ENCODE assay signal across 9 cellular contexts in the genomic region with DNA sequence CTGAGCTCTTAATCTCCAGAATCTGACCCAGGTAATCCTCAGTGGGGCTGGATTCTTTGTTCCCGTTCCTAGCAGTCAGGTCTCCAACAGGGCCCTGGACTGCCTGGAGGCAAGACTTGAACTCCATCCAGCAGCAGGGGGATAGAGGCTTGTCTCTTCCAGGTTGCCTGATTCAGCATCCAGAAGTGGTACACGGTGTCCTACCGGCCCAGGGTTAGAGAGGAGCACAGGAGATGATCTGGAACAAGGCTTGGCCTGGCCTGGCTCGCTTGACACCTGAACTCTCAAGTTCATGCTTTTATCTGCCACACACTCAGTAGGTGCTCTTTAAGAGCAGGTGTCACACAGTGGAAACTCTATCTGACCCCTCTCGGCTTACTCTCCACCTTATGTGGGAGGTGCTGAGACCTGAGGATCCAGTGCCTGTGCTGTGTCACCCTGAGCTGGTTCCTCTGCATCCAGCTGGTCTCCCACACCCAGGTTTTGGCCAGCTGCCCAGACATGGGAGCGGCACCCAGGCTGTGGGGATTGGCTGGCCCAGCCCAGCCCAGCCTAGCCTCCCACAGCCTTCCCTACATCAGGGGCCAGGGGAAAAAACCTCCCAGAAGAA. TPM values are rescaled to one million over a fixed set of nuclear protein-coding genes. Genes with fewer than 3 reads are reported as not detected.
DNase-seq lines count a peak whose midpoint lies in the region; FAIRE-seq and TF ChIP-seq lines count a peak whose summit lies in the region.
"Had no signal": no experiment of that assay in that cellular context is flagged by ENCODE, and none has a peak within 500 bp of the region (broad histone marks: within the 10 kb centered on the region; RNA-seq: fewer than 3 reads in every experiment).

A gene with protein sequence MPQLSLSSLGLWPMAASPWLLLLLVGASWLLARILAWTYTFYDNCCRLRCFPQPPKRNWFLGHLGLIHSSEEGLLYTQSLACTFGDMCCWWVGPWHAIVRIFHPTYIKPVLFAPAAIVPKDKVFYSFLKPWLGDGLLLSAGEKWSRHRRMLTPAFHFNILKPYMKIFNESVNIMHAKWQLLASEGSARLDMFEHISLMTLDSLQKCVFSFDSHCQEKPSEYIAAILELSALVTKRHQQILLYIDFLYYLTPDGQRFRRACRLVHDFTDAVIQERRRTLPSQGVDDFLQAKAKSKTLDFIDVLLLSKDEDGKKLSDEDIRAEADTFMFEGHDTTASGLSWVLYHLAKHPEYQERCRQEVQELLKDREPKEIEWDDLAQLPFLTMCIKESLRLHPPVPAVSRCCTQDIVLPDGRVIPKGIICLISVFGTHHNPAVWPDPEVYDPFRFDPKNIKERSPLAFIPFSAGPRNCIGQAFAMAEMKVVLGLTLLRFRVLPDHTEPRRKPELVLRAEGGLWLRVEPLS (plus strand): TSS at position 604 of the 610 bp plus-strand sequence. CDS start 519 bp downstream, outside the sequence.

- peaks cover 2% of the 10 kb centered on the region for H3K27me3 Mint-ChIP-seq in activated CD4-positive, alpha-beta memory T cell treated with anti-CD3 and anti-CD28 coated beads, Interleukin-2, amount 10 ng/mL, durations not matched to agents 7 days and 5 days

- DNase-seq in NCI-H2171 treated with DMSO at 0.1 percent for 48 hours (lab: John Stamatoyannopoulos, UW) = peak; percentile 3
- DNase-seq in NCI-H2171 (lab: John Stamatoyannopoulos, UW) = no peak
- peak; percentile 24 for DNase-seq in SK-N-SH
- DNase-seq in keratinocyte (ENCODE audit: low read depth, low spot score) = no peak
- DNase-seq in transverse colon = peak; percentile 96
- DNase-seq in activated CD8-positive, alpha-beta memory T cell treated with anti-CD3 and anti-CD28 coated beads for 24 hours = no peak
- DNase-seq in activated CD4-positive, alpha-beta T cell treated with anti-CD3 and anti-CD28 coated beads for 1 hour = no peak
- no peak for DNase-seq in activated CD4-positive, alpha-beta memory T cell treated with anti-CD3 and anti-CD28 coated beads, Interleukin-2, amount 10 ng/mL, durations not matched to agents 7 days and 5 days
- DNase-seq: midbrain had no signal

- no peak within 1 kb of the TSS for H3K4me3 Mint-ChIP-seq in activated CD4-positive, alpha-beta memory T cell treated with anti-CD3 and anti-CD28 coated beads, Interleukin-2, amount 10 ng/mL, durations not matched to agents 7 days and 5 days

- H3K27ac ChIP-seq in SK-N-SH (ENCODE audit: low read depth in 2 of 2, low read length in 1 of 2) = no peak within 1 kb of the TSS
- no peak within 1 kb of the TSS for H3K27ac ChIP-seq in keratinocyte (ENCODE audit: control insufficient read depth, insufficient read depth, low read length)
- peak within 1 kb of the TSS; percentile 83 to 88 (median 88) for H3K27ac ChIP-seq in transverse colon

- H3K9me1 ChIP-seq in keratinocyte (ENCODE audit: control insufficient read depth, extremely low read depth, insufficient read depth, low read length) = no peaks in the 10 kb centered on the region

- H3K79me2 ChIP-seq in SK-N-SH (ENCODE audit: insufficient read depth) = no peaks in the 10 kb centered on the region
- H3K79me2 ChIP-seq in keratinocyte (ENCODE audit: control insufficient read depth, insufficient read depth, low read length) = no peaks in the 10 kb centered on the region

- no peaks in the 10 kb centered on the region for H3F3A ChIP-seq in SK-N-SH (replicated peaks; ENCODE audit: insufficient read depth)

- H3K36me3 ChIP-seq in SK-N-SH (replicated peaks in 1 of 2; ENCODE audit: control insufficient read depth in 1 of 2, insufficient read depth in 2 of 2, low read length in 1 of 2) (no peaks in the 10 kb centered on the region), keratinocyte (ENCODE audit: control insufficient read depth in 2 of 2, extremely low read depth in 1 of 2, insufficient read depth in 2 of 2, low read length in 2 of 2) (no peaks in the 10 kb centered on the region), transverse colon (no peaks in the 10 kb centered on the region)

- H3K27ac Mint-ChIP-seq in activated CD4-positive, alpha-beta memory T cell treated with anti-CD3 and anti-CD28 coated beads, Interleukin-2, amount 10 ng/mL, durations not matched to agents 7 days and 5 days = no peak within 1 kb of the TSS

- no peaks in the 10 kb centered on the region for H3K9me3 Mint-ChIP-seq in activated CD4-positive, alpha-beta memory T cell treated with anti-CD3 and anti-CD28 coated beads, Interleukin-2, amount 10 ng/mL, durations not matched to agents 7 days and 5 days

- TF ChIP-seq RAD21 in SK-N-SH (IDR thresholded peaks at IDR 0.05; ENCODE audit: low read length) = no peak

- H3K9me2 ChIP-seq in SK-N-SH = no peaks in the 10 kb centered on the region

- H3K4me1 ChIP-seq in SK-N-SH (ENCODE audit: control insufficient read depth in 1 of 2, insufficient read depth in 2 of 2, low read depth in 1 of 2, low read length in 1 of 2) (no peaks in the 10 kb centered on the region), keratinocyte (ENCODE audit: control insufficient read depth, extremely low read depth, insufficient read depth, low read length) (no peaks in the 10 kb centered on the region), transverse colon (peaks cover 0 to 26% (median 20%) of the 10 kb centered on the region in 4 donors)

- H3K9ac ChIP-seq in SK-N-SH (no peak within 1 kb of the TSS), keratinocyte (ENCODE audit: control insufficient read depth, extremely low read depth, insufficient read depth, low read length) (no peak within 1 kb of the TSS)

- TF ChIP-seq POLR2A in transverse colon (IDR thresholded peaks at IDR 0.05) = no peak

- H3K27me3 ChIP-seq in SK-N-SH (ENCODE audit: insufficient read depth) (no peaks in the 10 kb centered on the region), keratinocyte (ENCODE audit: control insufficient read depth, extremely low read depth, insufficient read depth, low read length) (no peaks in the 10 kb centered on the region), transverse colon (no peaks in the 10 kb centered on the region)

- in situ Hi-C loops in transverse colon (cut with MboI; ENCODE audit: low pct_ligation_motif_present in 1 of 4, low pct_unique_long_range_greater_than_20kb in 1 of 4, low sequenced_read_pairs in 3 of 4) = loop anchor here (25.0 kb wide), 2 partner anchors 172 to 547 kb away; partner anchors contain the start of genes AP1M1 (in 3 of the 4), FAM32A (in 3 of the 4) and OR10H1 (in 2 of the 4)

- no peaks in the 10 kb centered on the region for H4K20me1 ChIP-seq in SK-N-SH (ENCODE audit: insufficient read depth)
- H4K20me1 ChIP-seq in keratinocyte (ENCODE audit: control insufficient read depth, extremely low read depth, insufficient read depth, low read length) = no peaks in the 10 kb centered on the region

- FAIRE-seq in keratinocyte (lab: Jason Lieb, UNC) = peak; percentile 59

- dilution Hi-C loops in keratinocyte (cut with MboI; ENCODE audit: extremely low pct_ligation_motif_present, low sequenced_read_pairs) = no loop called here

- H2AFZ ChIP-seq in SK-N-SH (ENCODE audit: low read depth) (no peak within 1 kb of the TSS), keratinocyte (ENCODE audit: control insufficient read depth, low read length) (no peak within 1 kb of the TSS)

- H3K9me3 ChIP-seq in SK-N-SH (no peaks in the 10 kb centered on the region), keratinocyte (ENCODE audit: control insufficient read depth, low read depth, low read length) (no peaks in the 10 kb centered on the region), transverse colon (no peaks in the 10 kb centered on the region)

- H3K4me2 ChIP-seq in SK-N-SH (no peak within 1 kb of the TSS), keratinocyte (ENCODE audit: control insufficient read depth, extremely low read depth, insufficient read depth, low read depth, low read length) (no peak within 1 kb of the TSS)

- H3K4me3 ChIP-seq in SK-N-SH (ENCODE audit: low read depth in 2 of 2, low read length in 1 of 2) (no peak within 1 kb of the TSS), keratinocyte (ENCODE audit: control insufficient read depth in 2 of 3, extremely low read depth in 1 of 3, insufficient read depth in 2 of 3, low read depth in 1 of 3, low read length in 3 of 3) (no peak within 1 kb of the TSS), transverse colon (no peak within 1 kb of the TSS)

- no peak for TF ChIP-seq CTCF in SK-N-SH (IDR thresholded peaks at IDR 0.05)
- TF ChIP-seq CTCF in keratinocyte (optimal IDR thresholded peaks at IDR 0.05 in 1 of 3, IDR thresholded peaks at IDR 0.05 in 1 of 3, conservative IDR thresholded peaks at IDR 0.05 in 1 of 3; ENCODE audit: extremely low read depth in 1 of 3, insufficient read depth in 2 of 3, low read length in 3 of 3) = no peak
- TF ChIP-seq CTCF in transverse colon (IDR thresholded peaks at IDR 0.05) = no peak

- POLR2A ChIA-PET in SK-N-SH (lab: Yijun Ruan, JAX) = no interaction called here
- POLR2A ChIA-PET in activated CD4-positive, alpha-beta memory T cell treated with anti-CD3 and anti-CD28 coated beads, Interleukin-2, amount 10 ng/mL, durations not matched to agents 7 days and 5 days (lab: Charles Lee) = no interaction called here

- 0% methylated on average over 1 of the region's 6 CpGs for WGBS in SK-N-SH (ENCODE audit: low lambda C conversion rate)
- WGBS in transverse colon (ENCODE audit: low coverage in 1 of 2), 2 donors = 49% methylated on average over 6 of the region's 6 CpGs; no CpG with 5 or more reads in 1 of the 2 donors

- no peaks in the 10 kb centered on the region for H3K4me1 Mint-ChIP-seq in activated CD4-positive, alpha-beta memory T cell treated with anti-CD3 and anti-CD28 coated beads, Interleukin-2, amount 10 ng/mL, durations not matched to agents 7 days and 5 days

- intact Hi-C loops in transverse colon (cut with DNase I; ENCODE audit: low total_unique reads) = no loop called here

- TF ChIP-seq EP300 in SK-N-SH (IDR thresholded peaks at IDR 0.05; ENCODE audit: borderline replicate concordance in 1 of 2, low read depth in 1 of 2, low read length in 1 of 2) (no peak), transverse colon (IDR thresholded peaks at IDR 0.05; ENCODE audit: low read depth) (no peak)

- H3K36me3 Mint-ChIP-seq in activated CD4-positive, alpha-beta memory T cell treated with anti-CD3 and anti-CD28 coated beads, Interleukin-2, amount 10 ng/mL, durations not matched to agents 7 days and 5 days (ENCODE audit: low read depth) = no peaks in the 10 kb centered on the region

- CTCF ChIA-PET in SK-N-SH (lab: Yijun Ruan, JAX) = no interaction called here
- CTCF ChIA-PET in activated CD4-positive, alpha-beta memory T cell treated with anti-CD3 and anti-CD28 coated beads, Interleukin-2, amount 10 ng/mL, durations not matched to agents 7 days and 5 days (lab: Charles Lee) = no interaction called here

RNA-seq across cellular contexts. Expression of the gene that starts here (rescaled TPM):
- polyA plus RNA-seq in SK-N-SH (2012; rRNA removed) = 0.03 and 0.08 TPM in 2 replicates
- 0.01 and 0.03 TPM in 2 replicates for polyA plus RNA-seq in SK-N-SH (2012; cell fraction: cytosol; rRNA removed)
- 0.17 and 0.20 TPM in 2 replicates for polyA plus RNA-seq in SK-N-SH (2012; cell fraction: nucleus; rRNA removed)
- polyA plus RNA-seq in keratinocyte = 0.32 to 1.1 TPM (median 0.76 TPM) in 3 replicates
- polyA plus RNA-seq in keratinocyte (2011; ENCODE audit: low read depth) = 0.69 TPM
- polyA plus RNA-seq in keratinocyte (2011; cell fraction: cytosol; rRNA removed) = 0.11 and 0.13 TPM in 2 replicates
- polyA plus RNA-seq in keratinocyte (2011; cell fraction: nucleus; rRNA removed) = 1.6 and 2.2 TPM in 2 replicates
- polyA plus RNA-seq in keratinocyte (2012; ENCODE audit: low replicate concordance) = 0.44 and 2.3 TPM in 2 replicates
- 0.58 to 1.3 TPM (median 0.82 TPM) in 3 replicates for polyA minus RNA-seq in keratinocyte
- polyA minus RNA-seq in keratinocyte (2011; cell fraction: cytosol; rRNA and poly(A)+ RNA removed) = not detected
- polyA minus RNA-seq in keratinocyte (2011; cell fraction: nucleus; rRNA and poly(A)+ RNA removed) = 0.93 and 1.2 TPM in 2 replicates
- total RNA-seq in transverse colon = 10 to 100 TPM; 12.4 to 22.7 (median 16.2) TPM
- total RNA-seq in activated CD4-positive, alpha-beta memory T cell treated with anti-CD3 and anti-CD28 coated beads, Interleukin-2, amount 10 ng/mL, durations not matched to agents 7 days and 5 days = under 1 TPM in 1 of 2 experiments, not detected in 1; 0.15 TPM

Comparison
In these comparisons a context has a peak if more than half of its experiments do, and no peak if none do; other contexts are left out.
1. RNA of the gene that starts here (total RNA-seq): 12.4 to 22.7 TPM in transverse colon; 0.15 TPM in activated CD4-positive, alpha-beta memory T cell treated with anti-CD3 and anti-CD28 coated beads, Interleukin-2, amount 10 ng/mL, durations not matched to agents 7 days and 5 days; every median in the first group is over 10 times any median in the second.
2. DNase-seq: peak in NCI-H2171 treated with DMSO at 0.1 percent for 48 hours (single experiment) and transverse colon (single experiment); none in NCI-H2171 (single experiment), keratinocyte (single experiment), activated CD8-positive, alpha-beta memory T cell treated with anti-CD3 and anti-CD28 coated beads for 24 hours (single experiment), activated CD4-positive, alpha-beta T cell treated with anti-CD3 and anti-CD28 coated beads for 1 hour (single experiment) and activated CD4-positive, alpha-beta memory T cell treated with anti-CD3 and anti-CD28 coated beads, Interleukin-2, amount 10 ng/mL, durations not matched to agents 7 days and 5 days (single experiment).
3. Peak in DNase-seq in SK-N-SH; RNA of the gene not detected or under 1 TPM.
4. H3K27ac ChIP-seq: peak in transverse colon (4 of 4); none in SK-N-SH (0 of 2) and keratinocyte (single experiment).